1 cellular context compared by ENCODE assay signal in the genomic region with DNA sequence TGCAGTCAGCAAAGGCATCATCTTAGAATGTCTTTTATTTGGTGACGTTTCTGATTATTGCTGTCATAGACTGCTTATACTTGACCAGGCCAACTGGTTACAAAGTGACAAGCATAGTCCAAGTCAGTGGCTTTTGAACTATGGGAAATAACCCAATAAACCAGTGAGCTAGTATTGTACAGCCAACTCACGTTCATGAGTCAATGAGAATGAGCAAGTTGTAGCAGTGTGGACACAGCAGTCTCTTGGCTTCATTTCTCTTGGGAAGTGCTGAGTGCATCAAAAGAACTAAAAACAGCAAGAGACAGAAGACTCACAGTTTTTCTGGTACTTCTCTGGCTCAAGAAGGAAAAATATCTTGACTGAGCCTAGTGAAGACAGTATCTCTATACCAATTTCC.
TF ChIP-seq lines count a peak whose summit lies in the region.

No MANE protein-coding gene starts in this region.

TF ChIP-seq in K562, 482 proteins besides CTCF, POLR2A, EP300 and RAD21 (continued from another document):
- TF ChIP-seq TAF15 (IDR thresholded peaks at IDR 0.05; ENCODE audit: low read depth, low read length) (no peak), TCF3 (CRISPR knock-in tag; IDR thresholded peaks at IDR 0.05) (no peak), SPI1 (IDR thresholded peaks at IDR 0.05; ENCODE audit: borderline replicate concordance, low read depth, low read length) (no peak), NR0B1 (IDR thresholded peaks at IDR 0.05; ENCODE audit: partially characterized antibody) (no peak), ZNF347 (CRISPR knock-in tag; IDR thresholded peaks at IDR 0.05; ENCODE audit: low read depth) (no peak), GTF2E2 (tag; IDR thresholded peaks at IDR 0.05) (no peak)
- TF ChIP-seq, protein P1, sequence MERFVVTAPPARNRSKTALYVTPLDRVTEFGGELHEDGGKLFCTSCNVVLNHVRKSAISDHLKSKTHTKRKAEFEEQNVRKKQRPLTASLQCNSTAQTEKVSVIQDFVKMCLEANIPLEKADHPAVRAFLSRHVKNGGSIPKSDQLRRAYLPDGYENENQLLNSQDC (CRISPR knock-in tag; IDR thresholded peaks at IDR 0.05): no peak
